In genomic region chr6:31114970-31115849, GRCh38 we compare ENCODE assay signal across 8 cellular contexts.
DNase-seq lines count a peak whose midpoint lies in the region; ATAC-seq lines count a peak whose summit lies in the region.

No MANE protein-coding gene starts in this region.

- H3K27ac ChIP-seq in angular gyrus (ENCODE audit: low read depth, low read length), result peak overlapping the region; percentile 7
- peak overlapping the region; percentile 17 for H3K27ac ChIP-seq in subcutaneous abdominal adipose tissue (ENCODE audit: low read depth, low read length)

- DNase-seq in HAP-1 (ENCODE audit: low spot score in 2 of 2), result peak; percentile 29 to 33
- DNase-seq in NCI-H524 treated with DMSO at 0.1 percent for 48 hours (lab: John Stamatoyannopoulos, UW), result no peak
- DNase-seq in T-helper 9 cell, result no peak
- no peak for DNase-seq in COR-L47 (lab: John Stamatoyannopoulos, UW)

- no peak for ATAC-seq in HG03457 (IDR thresholded peaks at IDR 0.05; ENCODE audit: unreplicated experiment)

- H3K9me3 ChIP-seq in HAP-1 (no peaks in the 10 kb centered on the region), iPS-18c (ENCODE audit: control insufficient read depth, insufficient read depth, low read length) (peaks cover 2% of the 10 kb centered on the region), subcutaneous abdominal adipose tissue (ENCODE audit: control insufficient read depth in 5 of 5, low read length in 5 of 5) (no peaks in the 10 kb centered on the region)

- H3K4me3 ChIP-seq in HAP-1, result no peak overlapping the region
- peak overlapping the region; percentile 17; the same call in 1 of the 2 replicates for H3K4me3 ChIP-seq in iPS-18c (ENCODE audit: insufficient read depth, low read depth, low read length)
- H3K4me3 ChIP-seq in subcutaneous abdominal adipose tissue (ENCODE audit: low read depth in 1 of 5, low read length in 5 of 5), result peak overlapping the region in 3 of 5 donors; percentile 24 to 49 (median 36)

- in situ Hi-C loops in HAP-1 (cut with MboI; ENCODE audit: low sequenced_read_pairs), result no loop called here

- H3K9ac ChIP-seq in subcutaneous abdominal adipose tissue (ENCODE audit: low read length in 5 of 5), result no peak overlapping the region

- no peaks in the 10 kb centered on the region for H3K36me3 ChIP-seq in HAP-1 (replicated peaks)
- no peaks in the 10 kb centered on the region for H3K36me3 ChIP-seq in subcutaneous abdominal adipose tissue (ENCODE audit: control insufficient read depth in 5 of 5, insufficient read depth in 5 of 5, low read length in 5 of 5)

- peaks cover 4% of the 10 kb centered on the region for H3K27me3 ChIP-seq in HAP-1 (ENCODE audit: low read depth)
- peaks cover 0 to 18% (median 5%) of the 10 kb centered on the region in 5 donors for H3K27me3 ChIP-seq in subcutaneous abdominal adipose tissue (ENCODE audit: control insufficient read depth in 5 of 5, insufficient read depth in 4 of 5, low read length in 5 of 5)

- H3K4me1 ChIP-seq in HAP-1, result no peaks in the 10 kb centered on the region
- H3K4me1 ChIP-seq in subcutaneous abdominal adipose tissue (ENCODE audit: control insufficient read depth in 5 of 5, insufficient read depth in 5 of 5, low read length in 5 of 5), result peaks cover 5 to 49% (median 35%) of the 10 kb centered on the region in 5 donors

Comparison
In these comparisons a context has a peak if more than half of its experiments do, and no peak if none do; other contexts are left out.
1. DNase-seq: peak in HAP-1 (2 of 2); none in NCI-H524 treated with DMSO at 0.1 percent for 48 hours (single experiment), T-helper 9 cell (single experiment) and COR-L47 (single experiment).